26 cellular contexts compared by ENCODE assay signal in genomic region chr11:4211991-4212390, GRCh38.
DNase-seq lines count a peak whose midpoint lies in the region; TF ChIP-seq lines count a peak whose summit lies in the region.
"Had no signal": no experiment of that assay in that cellular context is flagged by ENCODE, and none has a peak within 500 bp of the region (broad histone marks: within the 10 kb centered on the region; RNA-seq: fewer than 3 reads in every experiment).

No MANE protein-coding gene starts in this region.

- H3K9ac ChIP-seq in mammary epithelial cell (ENCODE audit: insufficient read depth, low read length) (no peak overlapping the region), smooth muscle cell (ENCODE audit: low read depth) (no peak overlapping the region)

- no peak for TF ChIP-seq EP300 in sigmoid colon (IDR thresholded peaks at IDR 0.05)

- no peak overlapping the region for H3K4me3 ChIP-seq in mammary epithelial cell (replicated peaks in 1 of 3; ENCODE audit: insufficient read depth in 1 of 3, low read depth in 2 of 3, low read length in 3 of 3)
- H3K4me3 ChIP-seq in breast epithelium: peak overlapping the region in 1 of 3 donors; percentile 25
- H3K4me3 ChIP-seq in smooth muscle cell: peak overlapping the region; percentile 36
- peak overlapping the region in 1 of 4 donors; percentile 9 for H3K4me3 ChIP-seq in sigmoid colon
- H3K4me3 ChIP-seq in effector memory CD4-positive, alpha-beta T cell (ENCODE audit: insufficient read depth, low read depth, low read length, poor library complexity, severe bottlenecking): no peak overlapping the region
- H3K4me3 ChIP-seq: SJSA1, thyroid gland had no signal

- CTCF ChIA-PET in mammary epithelial cell (lab: Charles Lee; ENCODE audit: low non-redundant PET): no interaction called here

- no peaks in the 10 kb centered on the region for H3F3A ChIP-seq in smooth muscle cell (ENCODE audit: low read depth)

- H3K27ac ChIP-seq in mammary epithelial cell (ENCODE audit: insufficient read depth, low read depth, low read length): no peak overlapping the region
- H3K27ac ChIP-seq in breast epithelium: no peak overlapping the region
- H3K27ac ChIP-seq in smooth muscle cell (ENCODE audit: low read depth): no peak overlapping the region
- H3K27ac ChIP-seq in sigmoid colon: no peak overlapping the region
- H3K27ac ChIP-seq in effector memory CD4-positive, alpha-beta T cell (ENCODE audit: insufficient read depth, low read length, poor library complexity, severe bottlenecking): no peak overlapping the region
- H3K27ac ChIP-seq: dorsolateral prefrontal cortex, SJSA1, stomach, thyroid gland had no signal

- H3K4me2 ChIP-seq in mammary epithelial cell (ENCODE audit: insufficient read depth, low read depth, low read length) (peak overlapping the region; percentile 42), smooth muscle cell (peak overlapping the region; percentile 79)

- H3K79me2 ChIP-seq in mammary epithelial cell (ENCODE audit: insufficient read depth, low read length) (no peaks in the 10 kb centered on the region), smooth muscle cell (ENCODE audit: low read depth) (no peaks in the 10 kb centered on the region)

- no peaks in the 10 kb centered on the region for H3K4me1 ChIP-seq in mammary epithelial cell (ENCODE audit: insufficient read depth, low read length)
- no peaks in the 10 kb centered on the region for H3K4me1 ChIP-seq in breast epithelium
- peaks cover 3% of the 10 kb centered on the region for H3K4me1 ChIP-seq in smooth muscle cell (ENCODE audit: low read depth)
- peaks cover 0 to 6% (median 0%) of the 10 kb centered on the region in 4 donors for H3K4me1 ChIP-seq in sigmoid colon
- H3K4me1 ChIP-seq in effector memory CD4-positive, alpha-beta T cell (ENCODE audit: control insufficient read depth, insufficient read depth, low read length, poor library complexity, severe bottlenecking): no peaks in the 10 kb centered on the region
- H3K4me1 ChIP-seq: SJSA1, thyroid gland had no signal

- H3K27me3 ChIP-seq in mammary epithelial cell (ENCODE audit: insufficient read depth, low read length): peaks cover 9% of the 10 kb centered on the region
- peaks cover 0 to 9% of the 10 kb centered on the region in 2 donors for H3K27me3 ChIP-seq in breast epithelium
- H3K27me3 ChIP-seq in smooth muscle cell (ENCODE audit: low read depth): peaks cover 19% of the 10 kb centered on the region
- H3K27me3 ChIP-seq in sigmoid colon: peaks cover 5 to 12% (median 5%) of the 10 kb centered on the region in 3 donors
- peaks cover 8% of the 10 kb centered on the region for H3K27me3 ChIP-seq in effector memory CD4-positive, alpha-beta T cell (replicated peaks; ENCODE audit: control insufficient read depth, insufficient read depth, low read length, poor library complexity, severe bottlenecking)
- H3K27me3 ChIP-seq: thyroid gland had no signal

- no peak for TF ChIP-seq CTCF in mammary epithelial cell (conservative IDR thresholded peaks at IDR 0.05 in 1 of 2, IDR thresholded peaks at IDR 0.05 in 1 of 2; ENCODE audit: extremely low read depth in 1 of 2, insufficient read depth in 1 of 2, low read depth in 1 of 2, low read length in 2 of 2)
- TF ChIP-seq CTCF in breast epithelium (IDR thresholded peaks at IDR 0.05): no peak
- no peak for TF ChIP-seq CTCF in smooth muscle cell (IDR thresholded peaks at IDR 0.05; ENCODE audit: borderline replicate concordance, insufficient read depth, poor library complexity, severe bottlenecking)
- no peak for TF ChIP-seq CTCF in sigmoid colon (IDR thresholded peaks at IDR 0.05)

- dilution Hi-C loops in mammary epithelial cell (cut with HindIII; ENCODE audit: low sequenced_read_pairs): no loop called here

- H4K20me1 ChIP-seq in mammary epithelial cell (ENCODE audit: insufficient read depth, low read length): no peaks in the 10 kb centered on the region
- H4K20me1 ChIP-seq in smooth muscle cell (ENCODE audit: low read depth): no peaks in the 10 kb centered on the region

- no peak for DNase-seq in mammary epithelial cell
- DNase-seq in breast epithelium (ENCODE audit: low spot score in 2 of 2): no peak
- DNase-seq in ecto neural progenitor cell (ENCODE audit: low spot score): peak; percentile 63
- DNase-seq in iPS-NIHi11 (ENCODE audit: low spot score): peak; percentile 68
- no peak for DNase-seq in smooth muscle cell (lab: John Stamatoyannopoulos, UW; ENCODE audit: unreplicated experiment)
- no peak for DNase-seq in sigmoid colon
- DNase-seq in effector memory CD4-positive, alpha-beta T cell: no peak
- DNase-seq in AG08395 (ENCODE audit: low spot score): no peak
- DNase-seq: activated CD4-positive, alpha-beta T cell treated with anti-CD3 and anti-CD28 coated beads for 36 hours; activated effector memory CD4-positive, alpha-beta T cell treated with anti-CD3 and anti-CD28 coated beads, Interleukin-2, amount 50 U/mL, for 16 hours; activated naive CD8-positive, alpha-beta T cell treated with anti-CD3 and anti-CD28 coated beads, Interleukin-2, amount 10 ng/mL, durations not matched to agents 7 days and 5 days; CD8-positive, alpha-beta T cell; dorsolateral prefrontal cortex; HCEC 1CT; KG1; left colon; mesenchymal stem cell; NCI-H146; NCI-H2107; NCI-H748 treated with DMSO at 0.1 percent for 48 hours; small intestine; stimulated activated CD4-positive, alpha-beta T cell treated with anti-CD3 and anti-CD28 coated beads, Interleukin-2, amount 100 ng/mL, for 24 hours; stomach; T-helper 1 cell; thyroid gland had no signal

- in situ Hi-C loops in mammary epithelial cell (cut with MboI; ENCODE audit: low sequenced_read_pairs in 2 of 2): no loop called here

- H2AFZ ChIP-seq in mammary epithelial cell (ENCODE audit: low read depth, low read length) (no peak overlapping the region), smooth muscle cell (ENCODE audit: low read depth) (peak overlapping the region; percentile 73)

- WGBS in mammary epithelial cell (ENCODE audit: low coverage, missing lambda C conversion rate): under 1% methylated on average over 13 of the region's 24 CpGs
- 16% methylated on average over 24 of the region's 24 CpGs for WGBS in smooth muscle cell (ENCODE audit: low lambda C conversion rate)
- 18 to 43% methylated on average over 24 of the region's 24 CpGs for WGBS in sigmoid colon, 2 donors

- TF ChIP-seq POLR2A in breast epithelium (IDR thresholded peaks at IDR 0.05): no peak
- no peak for TF ChIP-seq POLR2A in sigmoid colon (IDR thresholded peaks at IDR 0.05)

- intact Hi-C loops in mammary epithelial cell (cut with micrococcal nuclease): no loop called here
- intact Hi-C loops in breast epithelium (cut with DNase I; ENCODE audit: low total_unique reads): no loop called here
- intact Hi-C loops in sigmoid colon (cut with DNase I): no loop called here

- BruUV-seq in mammary epithelial cell (replicated peaks; lab: Mats Ljungman, UMichigan): no TSS peak

- H3K9me3 ChIP-seq in mammary epithelial cell (replicated peaks; ENCODE audit: insufficient read depth, low read length) (no peaks in the 10 kb centered on the region), breast epithelium (no peaks in the 10 kb centered on the region), smooth muscle cell (replicated peaks; ENCODE audit: low read depth) (no peaks in the 10 kb centered on the region), sigmoid colon (no peaks in the 10 kb centered on the region)
- H3K9me3 ChIP-seq in effector memory CD4-positive, alpha-beta T cell (ENCODE audit: control insufficient read depth, low read length): no peaks in the 10 kb centered on the region
- H3K9me3 ChIP-seq: SJSA1, stomach, thyroid gland had no signal

- H3K36me3 ChIP-seq in mammary epithelial cell (ENCODE audit: insufficient read depth, low read length): no peaks in the 10 kb centered on the region
- H3K36me3 ChIP-seq in breast epithelium: no peaks in the 10 kb centered on the region
- H3K36me3 ChIP-seq in smooth muscle cell (ENCODE audit: low read depth): no peaks in the 10 kb centered on the region
- H3K36me3 ChIP-seq in sigmoid colon: no peaks in the 10 kb centered on the region
- H3K36me3 ChIP-seq in effector memory CD4-positive, alpha-beta T cell (ENCODE audit: control insufficient read depth, insufficient read depth, low read length): no peaks in the 10 kb centered on the region
- H3K36me3 ChIP-seq: SJSA1, stomach, thyroid gland had no signal

Comparison
In these comparisons a context has a peak if more than half of its experiments do, and no peak if none do; other contexts are left out.
1. DNase-seq: peak in ecto neural progenitor cell (single experiment) and iPS-NIHi11 (single experiment); none in mammary epithelial cell (single experiment), breast epithelium (0 of 2), smooth muscle cell (single experiment), sigmoid colon (single experiment), effector memory CD4-positive, alpha-beta T cell (0 of 3) and AG08395 (single experiment).